1 cellular context compared by ENCODE assay signal in genomic region chr2:181304011-181304844, GRCh38.
TF ChIP-seq lines count a peak whose summit lies in the region.

No MANE protein-coding gene starts in this region.

TF ChIP-seq in GM23338, 12 proteins besides CTCF, POLR2A, EP300 and RAD21 (continued from another document):
- no peak for TF ChIP-seq ZNF331 (CRISPR knock-in tag; IDR thresholded peaks at IDR 0.05; ENCODE audit: low read depth)
- no peak for TF ChIP-seq NANOG (IDR thresholded peaks at IDR 0.05; ENCODE audit: borderline replicate concordance)
- no peak for TF ChIP-seq STAT1 (IDR thresholded peaks at IDR 0.05; ENCODE audit: unreplicated experiment)
- no peak for TF ChIP-seq JUNB (IDR thresholded peaks at IDR 0.05; ENCODE audit: unreplicated experiment)
- no peak for TF ChIP-seq EZH2 (IDR thresholded peaks at IDR 0.05; ENCODE audit: low read depth, unreplicated experiment)
- TF ChIP-seq EZH2phosphoT487 (IDR thresholded peaks at IDR 0.05; ENCODE audit: unreplicated experiment) = no peak
